Comparison of ENCODE assay signal across 9 cellular contexts in genomic region chr16:90020838-90021382, GRCh38. TPM values are rescaled to one million over a fixed set of nuclear protein-coding genes. Genes with fewer than 3 reads are reported as not detected.
DNase-seq lines count a peak whose midpoint lies in the region; ATAC-seq, FAIRE-seq and TF ChIP-seq lines count a peak whose summit lies in the region.
"Had no signal": no experiment of that assay in that cellular context is flagged by ENCODE, and none has a peak within 500 bp of the region (broad histone marks: within the 10 kb centered on the region; RNA-seq: fewer than 3 reads in every experiment).

No MANE protein-coding gene starts in this region.

- no peak for ATAC-seq in HG03097 (IDR thresholded peaks at IDR 0.05; ENCODE audit: low FRiP score, unreplicated experiment)

- H3K9me3 Mint-ChIP-seq in neural crest cell, result no peaks in the 10 kb centered on the region

- H3K4me1 Mint-ChIP-seq in neural crest cell, result peaks cover 22% of the 10 kb centered on the region

- FAIRE-seq in H54 (lab: Jason Lieb, UNC), result no peak

- H3K4me3 ChIP-seq in NB4 (ENCODE audit: low read depth, low read length) (no peak overlapping the region), choroid plexus epithelial cell (ENCODE audit: low read depth, low read length) (no peak overlapping the region)

- H3K4me3 Mint-ChIP-seq in neural crest cell, result peak overlapping the region; percentile 76

- DNase-seq in Daoy (ENCODE audit: low read depth), result peak; percentile 83
- peak; percentile 83 for DNase-seq in NB4 (ENCODE audit: low read depth)
- DNase-seq in choroid plexus epithelial cell (ENCODE audit: low read depth), result peak; percentile 33
- no peak for DNase-seq in neural crest cell (ENCODE audit: low read depth, low spot score)
- no peak for DNase-seq in HuH-7.5 (ENCODE audit: low spot score)
- no peak for DNase-seq in H54 (ENCODE audit: insufficient read length, low spot score)

- peaks cover 43% of the 10 kb centered on the region for H3K27me3 Mint-ChIP-seq in neural crest cell (ENCODE audit: low read depth)

- no peaks in the 10 kb centered on the region for H3K36me3 Mint-ChIP-seq in neural crest cell (ENCODE audit: low read depth)

- peak overlapping the region; percentile 57 for H3K27ac Mint-ChIP-seq in neural crest cell (ENCODE audit: unreplicated experiment)

- TF ChIP-seq POLR2A in NB4 (IDR thresholded peaks at IDR 0.05; ENCODE audit: extremely low read depth, insufficient read length) (no peak), H54 (IDR thresholded peaks at IDR 0.05; ENCODE audit: low read depth, low read length) (no peak)

- TF ChIP-seq CTCF in NB4 (IDR thresholded peaks at IDR 0.05; ENCODE audit: low read depth, low read length) (no peak), choroid plexus epithelial cell (conservative IDR thresholded peaks at IDR 0.05; ENCODE audit: low read depth, low read length) (no peak), neural crest cell (conservative IDR thresholded peaks at IDR 0.05) (no peak)

RNA-seq across cellular contexts. Expression of gene DBNDD1, which starts 1.7 kb away (rescaled TPM):
- total RNA-seq in Daoy (2014; rRNA removed; shearing (Covaris generic)), result 2.6 and 3.0 TPM in 2 replicates
- total RNA-seq in neural crest cell, result 4.9 and 5.6 TPM in 2 replicates

RNA-seq across cellular contexts. Expression of gene PRDM7, which starts 56.2 kb away (rescaled TPM):
- not detected in 2 replicates for total RNA-seq in Daoy (2014; rRNA removed; shearing (Covaris generic))
- not detected in 2 replicates for total RNA-seq in neural crest cell
- total RNA-seq: pulmonary artery endothelial cell, urinary bladder had no signal

Comparison
In these comparisons a context has a peak if more than half of its experiments do, and no peak if none do; other contexts are left out.
1. DNase-seq: peak in Daoy (single experiment), NB4 (single experiment) and choroid plexus epithelial cell (single experiment); none in neural crest cell (single experiment), HuH-7.5 (single experiment) and H54 (single experiment).